16 cellular contexts compared by ENCODE assay signal in genomic region chr10:124622866-124623536, GRCh38.
"Had no signal": no experiment of that assay in that cellular context is flagged by ENCODE, and none has a peak within 500 bp of the region (broad histone marks: within the 10 kb centered on the region; RNA-seq: fewer than 3 reads in every experiment).

No MANE protein-coding gene starts in this region.

- H3K9me3 ChIP-seq: mucosa of descending colon, right atrium auricular region, thoracic aorta, uterus had no signal

- H3K27ac Mint-ChIP-seq: activated CD4-positive, alpha-beta T cell treated with anti-CD3 and anti-CD28 coated beads, Interleukin-2, amount 10 ng/mL, durations not matched to agents 7 days and 5 days; activated naive CD8-positive, alpha-beta T cell treated with anti-CD3 and anti-CD28 coated beads for 36 hours had no signal

- H3K4me3 Mint-ChIP-seq: activated CD4-positive, alpha-beta T cell treated with anti-CD3 and anti-CD28 coated beads, Interleukin-2, amount 10 ng/mL, durations not matched to agents 7 days and 5 days; activated naive CD8-positive, alpha-beta T cell treated with anti-CD3 and anti-CD28 coated beads for 36 hours; endodermal cell; natural killer cell; stimulated activated naive CD8-positive, alpha-beta T cell treated with anti-CD3 and anti-CD28 coated beads, Interleukin-15, amount 100 ng/mL, for 72 hours had no signal

- H3K27me3 ChIP-seq: right atrium auricular region, uterus had no signal

- H3K9me3 Mint-ChIP-seq: activated CD4-positive, alpha-beta T cell treated with anti-CD3 and anti-CD28 coated beads, Interleukin-2, amount 10 ng/mL, durations not matched to agents 7 days and 5 days; activated naive CD8-positive, alpha-beta T cell treated with anti-CD3 and anti-CD28 coated beads for 36 hours; endodermal cell; natural killer cell; stimulated activated naive CD8-positive, alpha-beta T cell treated with anti-CD3 and anti-CD28 coated beads, Interleukin-15, amount 100 ng/mL, for 72 hours had no signal

- H3K27ac ChIP-seq: thoracic aorta had no signal

- ATAC-seq: mucosa of descending colon; natural killer cell; stimulated activated naive CD8-positive, alpha-beta T cell treated with anti-CD3 and anti-CD28 coated beads, Interleukin-15, amount 100 ng/mL, for 72 hours had no signal

- H3K4me3 ChIP-seq: mucosa of descending colon, right atrium auricular region, smooth muscle cell, thoracic aorta, uterus had no signal

- H3K36me3 ChIP-seq: thoracic aorta, uterus had no signal

- H3K27me3 Mint-ChIP-seq: activated CD4-positive, alpha-beta T cell treated with anti-CD3 and anti-CD28 coated beads, Interleukin-2, amount 10 ng/mL, durations not matched to agents 7 days and 5 days; activated naive CD8-positive, alpha-beta T cell treated with anti-CD3 and anti-CD28 coated beads for 36 hours; stimulated activated naive CD8-positive, alpha-beta T cell treated with anti-CD3 and anti-CD28 coated beads, Interleukin-15, amount 100 ng/mL, for 72 hours had no signal

- H3K4me2 ChIP-seq: smooth muscle cell had no signal

- DNase-seq: activated CD4-positive, alpha-beta T cell treated with anti-CD3 and anti-CD28 coated beads, Interleukin-2, amount 10 ng/mL, durations not matched to agents 7 days and 5 days; activated CD8-positive, alpha-beta memory T cell treated with anti-CD3 and anti-CD28 coated beads, Interleukin-2, amount 50 U/mL, for 48 hours; activated gamma-delta T cell treated with Interleukin-2 at 50 U/mL for 16 hours; activated naive CD8-positive, alpha-beta T cell treated with anti-CD3 and anti-CD28 coated beads for 36 hours; amygdala; endodermal cell; mucosa of descending colon; natural killer cell; nucleus accumbens; stimulated activated CD4-positive, alpha-beta T cell treated with anti-CD3 and anti-CD28 coated beads, Interleukin-4, amount 100 ng/mL, for 4 hours; stimulated activated CD8-positive, alpha-beta memory T cell treated with anti-CD3 and anti-CD28 coated beads, Interleukin-4, amount 100 ng/mL, for 48 hours; stimulated activated naive CD8-positive, alpha-beta T cell treated with anti-CD3 and anti-CD28 coated beads, Interleukin-15, amount 100 ng/mL, for 72 hours; uterus had no signal
